In the genomic region with DNA sequence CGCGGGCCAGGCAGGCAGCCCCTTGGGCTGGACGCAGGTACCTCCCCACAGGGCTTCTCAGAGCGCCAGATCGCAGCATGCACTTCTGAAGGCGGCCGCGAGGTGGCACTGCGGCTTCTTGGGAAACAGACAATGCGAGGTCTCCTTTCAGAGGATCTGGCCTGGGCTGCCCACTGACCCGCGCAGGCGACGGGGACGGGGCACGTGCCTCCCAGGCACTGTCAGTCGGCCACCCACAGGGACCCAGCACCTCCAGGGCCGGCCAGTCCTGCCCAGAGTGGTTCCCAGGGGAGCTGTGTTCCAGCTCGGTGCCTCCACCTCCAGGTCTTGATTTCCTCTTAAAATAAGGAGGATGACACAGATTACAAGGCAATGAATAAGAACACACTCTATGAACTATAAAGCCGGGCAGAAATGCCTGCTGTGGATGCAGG, we compare ENCODE assay signal across 8 cellular contexts. TPM values are rescaled to one million over a fixed set of nuclear protein-coding genes. Genes with fewer than 3 reads are reported as not detected.
DNase-seq lines count a peak whose midpoint lies in the region; ATAC-seq and TF ChIP-seq lines count a peak whose summit lies in the region.

No MANE protein-coding gene starts in this region.

- H3K36me3 ChIP-seq in CD4-positive, alpha-beta memory T cell (ENCODE audit: insufficient read depth, low read length): no peaks in the 10 kb centered on the region
- H3K36me3 ChIP-seq in right lobe of liver: no peaks in the 10 kb centered on the region

- H3K4me1 Mint-ChIP-seq in CD4-positive, alpha-beta memory T cell: peaks cover 0 to 8% (median 3%) of the 10 kb centered on the region in 4 donors

- no peak for TF ChIP-seq POLR2A in right lobe of liver (IDR thresholded peaks at IDR 0.05)

- TF ChIP-seq CTCF in right lobe of liver (IDR thresholded peaks at IDR 0.05): peak; percentile 91 to 99 (median 96)

- no peak overlapping the region for H3K27ac ChIP-seq in CD4-positive, alpha-beta memory T cell (ENCODE audit: low read depth, low read length)
- no peak overlapping the region for H3K27ac ChIP-seq in right lobe of liver

- ATAC-seq in HG02970 (IDR thresholded peaks at IDR 0.05; ENCODE audit: low FRiP score, unreplicated experiment) (peak; percentile 72), right lobe of liver (peak; percentile 92 to 97 (median 96)), GM21825 (IDR thresholded peaks at IDR 0.05; ENCODE audit: unreplicated experiment) (no peak)

- peak overlapping the region in 5 of 8 donors; percentile 5 to 71 (median 55) for H3K4me3 Mint-ChIP-seq in CD4-positive, alpha-beta memory T cell

- peak; percentile 58 to 73 (median 65) for DNase-seq in CD4-positive, alpha-beta memory T cell
- DNase-seq in NCI-H69 (lab: John Stamatoyannopoulos, UW) (peak; percentile 68), dedifferentiated amniotic fluid mesenchymal stem cell (ENCODE audit: extremely low spot score) (peak; percentile 66), right lobe of liver (peak; percentile 75 to 86 (median 78))
- peak; percentile 66 to 75 for DNase-seq in activated CD4-positive, alpha-beta T cell treated with anti-CD3 and anti-CD28 coated beads, Interleukin-2, amount 50 U/mL, for 4 hours
- peak; percentile 53 to 78 (median 54) for DNase-seq in stimulated activated CD4-positive, alpha-beta T cell treated with anti-CD3 and anti-CD28 coated beads, TNF-alpha, amount 100 ng/mL, for 24 hours (ENCODE audit: low read depth in 3 of 3)

- WGBS in right lobe of liver (ENCODE audit: insufficient coverage, low coverage, low lambda C conversion rate, missing lambda C conversion rate): 5% methylated on average over 4 of the region's 20 CpGs

- H3K27me3 Mint-ChIP-seq in CD4-positive, alpha-beta memory T cell: peaks cover 8 to 28% of the 10 kb centered on the region in 2 donors

- H3K4me3 ChIP-seq in CD4-positive, alpha-beta memory T cell (ENCODE audit: low read length in 2 of 2): no peak overlapping the region
- no peak overlapping the region for H3K4me3 ChIP-seq in right lobe of liver

- H3K9me3 ChIP-seq in CD4-positive, alpha-beta memory T cell (ENCODE audit: control insufficient read depth in 1 of 2, low read length in 2 of 2): no peaks in the 10 kb centered on the region
- H3K9me3 ChIP-seq in right lobe of liver: no peaks in the 10 kb centered on the region

- intact Hi-C loops in CD4-positive, alpha-beta memory T cell (cut with micrococcal nuclease): loop anchor here (1.0 kb wide), 2 partner anchors 303 to 865 kb away; no protein-coding TSS in a partner anchor
- intact Hi-C loops in right lobe of liver (cut with DNase I): loop anchor here in 1 of 2 donors (5.0 kb wide), 1 partner anchor 868 kb away; no protein-coding TSS in a partner anchor

- H3K27me3 ChIP-seq in CD4-positive, alpha-beta memory T cell (ENCODE audit: insufficient read depth, low read length): no peaks in the 10 kb centered on the region
- H3K27me3 ChIP-seq in right lobe of liver: no peaks in the 10 kb centered on the region

- no peak overlapping the region for H3K27ac Mint-ChIP-seq in CD4-positive, alpha-beta memory T cell

- POLR2A ChIA-PET in CD4-positive, alpha-beta memory T cell (lab: Charles Lee; ENCODE audit: partially characterized antibody): interaction anchor here (1.1 to 1.2 kb wide), 2 partner anchors 868 to 870 kb away, joined by 3 to 4 read pairs; no protein-coding TSS in a partner anchor

- CTCF ChIA-PET in CD4-positive, alpha-beta memory T cell (lab: Charles Lee; ENCODE audit: partially characterized antibody): interaction anchor here (0.7 to 6.5 kb wide), 19 partner anchors 10 to 1189 kb away, joined by 3 to 90 read pairs (median 5); a partner anchor contains a TSS

- peaks cover 0 to 8% (median 0%) of the 10 kb centered on the region in 8 donors for H3K9me3 Mint-ChIP-seq in CD4-positive, alpha-beta memory T cell

- H3K4me1 ChIP-seq in CD4-positive, alpha-beta memory T cell (ENCODE audit: insufficient read depth, low read length): peaks cover 3% of the 10 kb centered on the region
- no peaks in the 10 kb centered on the region for H3K4me1 ChIP-seq in right lobe of liver

- H3K36me3 Mint-ChIP-seq in CD4-positive, alpha-beta memory T cell: no peaks in the 10 kb centered on the region

RNA-seq across cellular contexts. Expression of a gene that starts 24.4 kb away (rescaled TPM):
- total RNA-seq in CD4-positive, alpha-beta memory T cell: under 1 TPM; 0.87 to 0.97 TPM
- polyA plus RNA-seq in CD4-positive, alpha-beta memory T cell: 1 to 10 TPM in 1 of 2 donors, under 1 TPM in 1; 0.77 to 1.0 TPM
- 10 to 100 TPM in 1 of 6 experiments, 1 to 10 TPM in 5; 7.3 to 10.4 (median 7.9) TPM for total RNA-seq in right lobe of liver

RNA-seq across cellular contexts. Expression of a gene that starts 24.7 kb away (rescaled TPM):
- 1 to 10 TPM; 7.3 to 8.9 TPM for total RNA-seq in CD4-positive, alpha-beta memory T cell
- polyA plus RNA-seq in CD4-positive, alpha-beta memory T cell: 10 to 100 TPM; 11.5 to 12.3 TPM
- 1 to 10 TPM; 1.7 to 5.3 (median 4.2) TPM for total RNA-seq in right lobe of liver

Comparison
In these comparisons a context has a peak if more than half of its experiments do, and no peak if none do; other contexts are left out.
1. RNA of a gene that starts 24.4 kb away (total RNA-seq): 7.3 to 10.4 TPM in right lobe of liver; 0.87 to 0.97 TPM in CD4-positive, alpha-beta memory T cell; every median in the first group is over 4 times any median in the second.
2. Peak in every context shown above with its lines, with median percentiles within 50 percentile points of each other: DNase-seq.